26 cellular contexts compared by ENCODE assay signal in the genomic region with DNA sequence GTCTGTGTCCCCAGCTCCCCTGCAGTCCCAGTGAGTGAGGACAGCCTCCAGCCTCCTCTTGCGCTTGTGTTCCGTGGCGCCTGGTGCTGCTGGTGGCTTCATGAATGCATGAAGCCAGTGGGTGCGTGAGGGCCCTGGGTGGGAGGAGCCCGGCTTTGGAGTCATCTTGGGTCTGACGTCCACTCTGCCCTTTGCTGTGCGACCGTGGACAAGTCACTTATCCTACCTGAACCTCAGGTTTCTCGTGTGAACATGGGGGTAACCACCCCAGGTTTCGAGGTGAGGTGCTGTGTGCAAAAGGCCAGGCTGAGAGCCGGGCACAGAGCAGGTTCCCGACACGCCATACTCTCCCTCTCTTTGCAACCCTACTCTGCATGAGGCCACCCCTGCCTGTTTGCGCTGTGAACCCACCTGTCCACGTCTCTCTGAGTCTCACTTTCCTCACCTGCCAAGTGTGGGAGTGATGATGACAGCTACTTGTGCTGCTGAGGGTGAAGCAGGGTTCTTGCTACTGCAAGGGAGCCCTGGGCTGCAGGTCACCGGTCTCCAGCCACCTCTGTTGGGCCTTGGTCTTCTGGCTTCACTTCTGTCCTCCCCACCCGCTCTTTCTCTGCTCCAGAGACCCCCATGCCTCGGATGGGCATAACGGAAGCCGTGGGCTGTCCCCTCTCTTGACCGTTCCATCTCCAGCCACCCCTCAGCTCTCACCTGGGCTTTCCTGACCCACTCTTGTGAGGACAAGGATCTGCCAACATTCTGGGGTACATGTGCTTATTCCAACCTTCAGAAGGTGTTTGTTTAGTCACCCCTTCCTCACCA.
"Had no signal": no experiment of that assay in that cellular context is flagged by ENCODE, and none has a peak within 500 bp of the region (broad histone marks: within the 10 kb centered on the region; RNA-seq: fewer than 3 reads in every experiment).

No MANE protein-coding gene starts in this region.

- H3K36me3 ChIP-seq: adrenal gland, ascending aorta, brain microvascular endothelial cell, heart left ventricle, left lung, ovary, prostate gland, spleen, thoracic aorta had no signal

- H3K4me1 ChIP-seq: adrenal gland, ascending aorta, heart left ventricle, left lung, prostate gland, spleen had no signal

- H3K9me3 Mint-ChIP-seq: activated CD4-positive, alpha-beta memory T cell treated with anti-CD3 and anti-CD28 coated beads, Interleukin-2, amount 10 ng/mL, durations not matched to agents 7 days and 5 days; activated CD4-positive, alpha-beta T cell treated with anti-CD3 and anti-CD28 coated beads, Interleukin-2, amount 10 ng/mL, durations not matched to agents 24 days and 14 days; activated T-cell treated with anti-CD3 and anti-CD28 coated beads, Interleukin-2, amount 50 U/mL, for 4 hours; activated T-helper 2 cell treated with anti-CD3 and anti-CD28 coated beads, Interferon-gamma antibody, Interleukin-2, Interleukin-4, amounts not matched to agents 10 μg/mL and 5 μg/mL and 100 μg/mL, durations not matched to agents 14 hours and 24 hours and 36 hours; T-cell; T-helper 2 cell treated with Interferon-gamma antibody and Interleukin-4, amounts not matched to agents 5 μg/mL and 100 μg/mL, for 36 hours had no signal

- H3K27ac Mint-ChIP-seq: activated CD4-positive, alpha-beta memory T cell treated with anti-CD3 and anti-CD28 coated beads, Interleukin-2, amount 10 ng/mL, durations not matched to agents 7 days and 5 days; activated CD4-positive, alpha-beta T cell treated with anti-CD3 and anti-CD28 coated beads, Interleukin-2, amount 10 ng/mL, durations not matched to agents 24 days and 14 days; activated naive CD8-positive, alpha-beta T cell; activated T-helper 2 cell treated with anti-CD3 and anti-CD28 coated beads, Interferon-gamma antibody, Interleukin-2, Interleukin-4, amounts not matched to agents 10 μg/mL and 5 μg/mL and 100 μg/mL, durations not matched to agents 14 hours and 24 hours and 36 hours; mesothelial cell of epicardium; naive thymus-derived CD8-positive, alpha-beta T cell; T-cell; T-helper 2 cell treated with Interferon-gamma antibody and Interleukin-4, amounts not matched to agents 5 μg/mL and 100 μg/mL, for 36 hours had no signal

- H3K4me3 ChIP-seq: adrenal gland, ascending aorta, dorsolateral prefrontal cortex, heart left ventricle, left lung, lung, ovary, prostate gland, spleen, thoracic aorta had no signal

- H3K36me3 Mint-ChIP-seq: activated naive CD8-positive, alpha-beta T cell; naive thymus-derived CD8-positive, alpha-beta T cell; T-cell had no signal

- H3K27me3 ChIP-seq: adrenal gland, ascending aorta, brain microvascular endothelial cell, ovary had no signal

- H3K9me3 ChIP-seq: adrenal gland, ascending aorta, heart left ventricle, left lung, ovary, prostate gland, spleen, thoracic aorta had no signal

- H3K4me3 Mint-ChIP-seq: activated CD4-positive, alpha-beta memory T cell treated with anti-CD3 and anti-CD28 coated beads, Interleukin-2, amount 10 ng/mL, durations not matched to agents 7 days and 5 days; activated CD4-positive, alpha-beta T cell treated with anti-CD3 and anti-CD28 coated beads, Interleukin-2, amount 10 ng/mL, durations not matched to agents 24 days and 14 days; activated naive CD8-positive, alpha-beta T cell; activated T-cell treated with anti-CD3 and anti-CD28 coated beads, Interleukin-2, amount 50 U/mL, for 4 hours; mesothelial cell of epicardium; naive thymus-derived CD8-positive, alpha-beta T cell; T-cell; T-helper 2 cell treated with Interferon-gamma antibody and Interleukin-4, amounts not matched to agents 5 μg/mL and 100 μg/mL, for 36 hours had no signal

- H3K27me3 Mint-ChIP-seq: activated CD4-positive, alpha-beta memory T cell treated with anti-CD3 and anti-CD28 coated beads, Interleukin-2, amount 10 ng/mL, durations not matched to agents 7 days and 5 days; activated CD4-positive, alpha-beta T cell treated with anti-CD3 and anti-CD28 coated beads, Interleukin-2, amount 10 ng/mL, durations not matched to agents 24 days and 14 days had no signal

- ATAC-seq: activated CD4-positive, CD25-positive, alpha-beta regulatory T cell treated with anti-CD3 and anti-CD28 coated beads, Interleukin-2, amount 50 U/mL, for 24 hours; activated T-cell treated with anti-CD3 and anti-CD28 coated beads, Interleukin-2, amount 50 U/mL, for 4 hours; heart left ventricle; left lung; naive thymus-derived CD8-positive, alpha-beta T cell; T-cell had no signal

- H3K27ac ChIP-seq: adrenal gland, ascending aorta, brain microvascular endothelial cell, dorsolateral prefrontal cortex, heart left ventricle, left lung, ovary, prostate gland, spleen, thoracic aorta, VCaP had no signal

- H3K4me1 Mint-ChIP-seq: activated CD4-positive, alpha-beta memory T cell treated with anti-CD3 and anti-CD28 coated beads, Interleukin-2, amount 10 ng/mL, durations not matched to agents 7 days and 5 days; activated CD4-positive, alpha-beta T cell treated with anti-CD3 and anti-CD28 coated beads, Interleukin-2, amount 10 ng/mL, durations not matched to agents 24 days and 14 days; mesothelial cell of epicardium; T-cell had no signal

- DNase-seq: activated CD4-positive, alpha-beta memory T cell treated with anti-CD3 and anti-CD28 coated beads, Interleukin-2, amount 10 ng/mL, durations not matched to agents 7 days and 5 days; activated CD4-positive, alpha-beta T cell treated with anti-CD3 and anti-CD28 coated beads, Interleukin-2, amount 10 ng/mL, durations not matched to agents 24 days and 14 days; activated naive CD4-positive, alpha-beta T cell; activated T-cell treated with anti-CD3 and anti-CD28 coated beads, Interleukin-2, amount 50 U/mL, for 4 hours; brain microvascular endothelial cell; central memory CD4-positive, alpha-beta T cell; left lung; ovary; spleen; stimulated activated CD4-positive, alpha-beta T cell treated with anti-CD3 and anti-CD28 coated beads, Interleukin-4, amount 100 ng/mL, for 1 hour; stimulated activated naive CD4-positive, alpha-beta T cell; T-cell had no signal
